8 cellular contexts compared by ENCODE assay signal in the genomic region with DNA sequence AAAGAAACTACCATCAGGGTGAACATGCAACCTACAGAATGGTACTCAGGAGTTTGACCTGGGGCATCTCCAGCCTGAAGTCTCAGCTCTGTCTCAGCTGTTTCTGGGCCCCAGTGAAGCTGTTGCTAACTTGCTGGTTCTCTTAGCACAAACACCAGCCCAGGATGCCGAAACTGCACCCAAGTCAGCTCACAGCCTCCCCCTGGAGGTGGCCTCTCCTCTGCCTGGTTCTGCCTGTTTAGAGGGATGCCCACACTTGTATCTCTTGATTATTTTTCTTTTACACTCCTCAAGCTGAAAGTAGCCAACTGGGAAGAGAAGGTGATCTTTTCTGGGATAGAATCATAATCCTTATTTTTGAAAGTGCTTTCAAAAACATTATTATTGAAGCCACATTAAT.
DNase-seq lines count a peak whose midpoint lies in the region; ATAC-seq and TF ChIP-seq lines count a peak whose summit lies in the region.

No MANE protein-coding gene starts in this region.

- DNase-seq in GM13977 (ENCODE audit: low spot score), result peak; percentile 11
- peak; percentile 19 for DNase-seq in RKO (ENCODE audit: low spot score)
- peak; percentile 8 for DNase-seq in effector CD4-positive, alpha-beta T cell
- peak; percentile 6 for DNase-seq in stimulated activated CD4-positive, alpha-beta T cell treated with anti-CD3 and anti-CD28 coated beads, Interleukin-1b, Interleukin-23, amount 100 ng/mL, for 48 hours
- DNase-seq in COLO829 (ENCODE audit: low spot score), result no peak

- in situ Hi-C loops in GM13977 (cut with MboI; ENCODE audit: low pct_unique_long_range_greater_than_20kb, low sequenced_read_pairs, unreplicated experiment), result no loop called here

- peak; percentile 44 for TF ChIP-seq CTCF in GM13977 (IDR thresholded peaks at IDR 0.05; ENCODE audit: extremely low read depth, insufficient read depth, missing control alignments)

- no peak for ATAC-seq in HG02938 (IDR thresholded peaks at IDR 0.05; ENCODE audit: unreplicated experiment)
- no peak for ATAC-seq in HG03045 (IDR thresholded peaks at IDR 0.05; ENCODE audit: unreplicated experiment)
- no peak for ATAC-seq in HG03521 (IDR thresholded peaks at IDR 0.05; ENCODE audit: unreplicated experiment)
